10 cellular contexts compared by ENCODE assay signal in genomic region chr6:29749668-29750067, GRCh38. TPM values are rescaled to one million over a fixed set of nuclear protein-coding genes. Genes with fewer than 3 reads are reported as not detected.
DNase-seq lines count a peak whose midpoint lies in the region; ATAC-seq, FAIRE-seq and TF ChIP-seq lines count a peak whose summit lies in the region.
"Had no signal": no experiment of that assay in that cellular context is flagged by ENCODE, and none has a peak within 500 bp of the region (broad histone marks: within the 10 kb centered on the region; RNA-seq: fewer than 3 reads in every experiment).

No MANE protein-coding gene starts in this region.

- no peaks in the 10 kb centered on the region for H3K36me3 ChIP-seq in HUES48 (ENCODE audit: control insufficient read depth, insufficient read depth, low read length)

- no peak overlapping the region for H3K9ac ChIP-seq in HUES48 (ENCODE audit: low read depth, low read length)

- no peaks in the 10 kb centered on the region for H3K9me3 Mint-ChIP-seq in central memory CD8-positive, alpha-beta T cell
- no peaks in the 10 kb centered on the region for H3K9me3 Mint-ChIP-seq in natural killer cell

- TF ChIP-seq CTCF in A549 (IDR thresholded peaks at IDR 0.05): no peak
- TF ChIP-seq CTCF in natural killer cell (IDR thresholded peaks at IDR 0.05): no peak

- peaks cover 74% of the 10 kb centered on the region for H3K4me1 Mint-ChIP-seq in central memory CD8-positive, alpha-beta T cell
- peaks cover 55 to 75% of the 10 kb centered on the region in 2 donors for H3K4me1 Mint-ChIP-seq in natural killer cell

- peak overlapping the region; percentile 100 for H3K4me2 ChIP-seq in A549

- no peak for TF ChIP-seq RAD21 in A549 (conservative IDR thresholded peaks at IDR 0.05 in 1 of 2, IDR thresholded peaks at IDR 0.05 in 1 of 2)

- WGBS in A549 (ENCODE audit: missing lambda C conversion rate): 80% methylated on average over 5 of the region's 5 CpGs

- no peak for TF ChIP-seq POLR2A in A549 (IDR thresholded peaks at IDR 0.05; ENCODE audit: low read length)

- CTCF ChIA-PET in A549 (lab: Yijun Ruan, JAX): interaction anchor here (0.7 to 3.5 kb wide), 8 partner anchors 9 to 102 kb away, joined by 3 to 22 read pairs (median 4); no protein-coding TSS in a partner anchor

- peak overlapping the region; percentile 94 for H3K27ac Mint-ChIP-seq in central memory CD8-positive, alpha-beta T cell (ENCODE audit: low read depth)
- peak overlapping the region; percentile 74 to 96 for H3K27ac Mint-ChIP-seq in natural killer cell

- H3K4me3 Mint-ChIP-seq in central memory CD8-positive, alpha-beta T cell: peak overlapping the region; percentile 99
- peak overlapping the region; percentile 99 for H3K4me3 Mint-ChIP-seq in natural killer cell

- no peak for FAIRE-seq in A549 (lab: Jason Lieb, UNC)

- peaks cover 64% of the 10 kb centered on the region for H3K27me3 ChIP-seq in HUES48 (ENCODE audit: control insufficient read depth, insufficient read depth, low read length)

- H3K36me3 Mint-ChIP-seq in central memory CD8-positive, alpha-beta T cell (ENCODE audit: insufficient read depth): peaks cover 9% of the 10 kb centered on the region
- no peaks in the 10 kb centered on the region for H3K36me3 Mint-ChIP-seq in natural killer cell

- no peaks in the 10 kb centered on the region for H3K9me3 ChIP-seq in A549
- no peaks in the 10 kb centered on the region for H3K9me3 ChIP-seq in HUES48 (ENCODE audit: control insufficient read depth, insufficient read depth, low read length)

- H3K27me3 Mint-ChIP-seq in central memory CD8-positive, alpha-beta T cell: no peaks in the 10 kb centered on the region
- H3K27me3 Mint-ChIP-seq in natural killer cell (ENCODE audit: low read depth in 2 of 2): no peaks in the 10 kb centered on the region

- POLR2A ChIA-PET in A549 (lab: Yijun Ruan, JAX): no interaction called here

- DNase-seq in A549 (ENCODE audit: low read depth in 1 of 2, low spot score in 1 of 2) (no peak), natural killer cell (no peak), hepatic stellate cell (ENCODE audit: low spot score) (no peak), NCI-H1930 (lab: John Stamatoyannopoulos, UW) (no peak), NCI-H1092 (lab: John Stamatoyannopoulos, UW) (no peak), RPMI8226 (no peak)
- no peak for DNase-seq in central memory CD8-positive, alpha-beta T cell (ENCODE audit: low spot score in 2 of 2)
- DNase-seq: activated CD4-positive, alpha-beta T cell treated with anti-CD3 and anti-CD28 coated beads, Interleukin-2, amount 50 U/mL, for 1 hour; DND-41 had no signal

- TF ChIP-seq EP300 in A549 (IDR thresholded peaks at IDR 0.05): no peak

- H3K4me1 ChIP-seq in A549 (no peaks in the 10 kb centered on the region), HUES48 (ENCODE audit: control insufficient read depth, insufficient read depth, low read length) (peaks cover 9% of the 10 kb centered on the region)

- no peak for ATAC-seq in A549
- ATAC-seq in central memory CD8-positive, alpha-beta T cell (replicated peaks; ENCODE audit: extremely low read depth, poor library complexity, severe bottlenecking): no peak
- ATAC-seq in natural killer cell: no peak

- H3K4me3 ChIP-seq in A549 (no peak overlapping the region), HUES48 (ENCODE audit: low read depth, low read length) (peak overlapping the region; percentile 76)

- intact Hi-C loops in natural killer cell (cut with micrococcal nuclease): no loop called here

- no peak overlapping the region for H3K27ac ChIP-seq in A549
- H3K27ac ChIP-seq in HUES48 (ENCODE audit: low read depth, low read length): no peak overlapping the region

TF ChIP-seq in A549, 52 proteins besides CTCF, POLR2A, EP300 and RAD21:
- no peak for TF ChIP-seq REST (IDR thresholded peaks at IDR 0.05)
- TF ChIP-seq CBX2 (IDR thresholded peaks at IDR 0.05; ENCODE audit: borderline replicate concordance, low read depth): no peak
- no peak for TF ChIP-seq CHD4 (IDR thresholded peaks at IDR 0.05; ENCODE audit: borderline replicate concordance)
- TF ChIP-seq ZFP36 (IDR thresholded peaks at IDR 0.05; ENCODE audit: borderline replicate concordance, partially characterized antibody): no peak
- no peak for TF ChIP-seq HMGXB4 (CRISPR knock-in tag; IDR thresholded peaks at IDR 0.05; ENCODE audit: borderline replicate concordance)
- no peak for TF ChIP-seq SMC3 (IDR thresholded peaks at IDR 0.05)
- no peak for TF ChIP-seq TP53 (CRISPR knock-in tag; IDR thresholded peaks at IDR 0.05)
- TF ChIP-seq SREBF2 (IDR thresholded peaks at IDR 0.05): no peak
TF ChIP-seq in A549: peak in this region for 0.

RNA-seq across cellular contexts. Expression of gene HLA-F, which starts 26.4 kb away (rescaled TPM):
- polyA plus RNA-seq in A549 (2011; rRNA removed) (2.7 and 3.5 TPM in 2 replicates), A549 (2017; fragmentation: RNase III; extraction: RNeasy Plus Mini Kit Qiagen cat#74134 plus additional on column Dnase treatment) (3.1 to 4.5 TPM (median 3.3 TPM) in 3 replicates)
- 3.6 and 4.4 TPM in 2 replicates for polyA plus RNA-seq in A549 (2012; cell fraction: cytosol; rRNA removed)
- polyA plus RNA-seq in A549 (2012; cell fraction: nucleus; rRNA removed): 10.4 and 10.9 TPM in 2 replicates
- polyA minus RNA-seq in A549 (2011; rRNA and poly(A)+ RNA removed): 4.0 and 4.3 TPM in 2 replicates
- 1,000 to 10,000 TPM; 1,031 to 1,621 (median 1,125) TPM for total RNA-seq in natural killer cell
